In genomic region chr3:46378426-46378942, GRCh38 we compare ENCODE assay signal across 9 cellular contexts.
DNase-seq lines count a peak whose midpoint lies in the region; TF ChIP-seq lines count a peak whose summit lies in the region.
"Had no signal": no experiment of that assay in that cellular context is flagged by ENCODE, and none has a peak within 500 bp of the region (broad histone marks: within the 10 kb centered on the region; RNA-seq: fewer than 3 reads in every experiment).

No MANE protein-coding gene starts in this region.

- peak; percentile 79 for TF ChIP-seq CTCF in HFF-Myc (IDR thresholded peaks at IDR 0.05; ENCODE audit: low read depth, low read length, missing control alignments)

- no peak overlapping the region for H3K4me3 ChIP-seq in HFF-Myc (replicated peaks; ENCODE audit: low read depth, low read length)
- H3K4me3 ChIP-seq: skin epidermis had no signal

- DNase-seq in AML-193 (lab: John Stamatoyannopoulos, UW) (peak; percentile 81), HFF-Myc (ENCODE audit: extremely low read depth, low read depth) (no peak), T-helper 1 cell (peak in 4 of 5 donors; percentile 32 to 64 (median 43)), anterior cingulate cortex (lab: John Stamatoyannopoulos, UW) (peak in 44 of 58 donors; percentile 6 to 72 (median 32)), hypothalamus (lab: John Stamatoyannopoulos, UW) (peak in 32 of 51 donors; percentile 3 to 73 (median 38)), DMS79 (lab: John Stamatoyannopoulos, UW) (no peak), NCI-H1436 treated with DMSO at 0.1 percent for 48 hours (lab: John Stamatoyannopoulos, UW) (no peak)
- DNase-seq in stimulated activated CD4-positive, alpha-beta T cell treated with anti-CD3 and anti-CD28 coated beads, Interleukin-12 subunit alpha, Interleukin-12 subunit beta, amount 100 ng/mL, for 48 hours (ENCODE audit: low read depth in 2 of 3, low spot score in 1 of 3): peak; percentile 53 to 64 (median 62)

Comparison
In these comparisons a context has a peak if more than half of its experiments do, and no peak if none do; other contexts are left out.
1. DNase-seq: peak in AML-193 (2 of 2), T-helper 1 cell (4 of 5), anterior cingulate cortex (44 of 58), hypothalamus (32 of 51) and stimulated activated CD4-positive, alpha-beta T cell treated with anti-CD3 and anti-CD28 coated beads, Interleukin-12 subunit alpha, Interleukin-12 subunit beta, amount 100 ng/mL, for 48 hours (3 of 3); none in HFF-Myc (single experiment), DMS79 (single experiment) and NCI-H1436 treated with DMSO at 0.1 percent for 48 hours (single experiment).